In the genomic region with DNA sequence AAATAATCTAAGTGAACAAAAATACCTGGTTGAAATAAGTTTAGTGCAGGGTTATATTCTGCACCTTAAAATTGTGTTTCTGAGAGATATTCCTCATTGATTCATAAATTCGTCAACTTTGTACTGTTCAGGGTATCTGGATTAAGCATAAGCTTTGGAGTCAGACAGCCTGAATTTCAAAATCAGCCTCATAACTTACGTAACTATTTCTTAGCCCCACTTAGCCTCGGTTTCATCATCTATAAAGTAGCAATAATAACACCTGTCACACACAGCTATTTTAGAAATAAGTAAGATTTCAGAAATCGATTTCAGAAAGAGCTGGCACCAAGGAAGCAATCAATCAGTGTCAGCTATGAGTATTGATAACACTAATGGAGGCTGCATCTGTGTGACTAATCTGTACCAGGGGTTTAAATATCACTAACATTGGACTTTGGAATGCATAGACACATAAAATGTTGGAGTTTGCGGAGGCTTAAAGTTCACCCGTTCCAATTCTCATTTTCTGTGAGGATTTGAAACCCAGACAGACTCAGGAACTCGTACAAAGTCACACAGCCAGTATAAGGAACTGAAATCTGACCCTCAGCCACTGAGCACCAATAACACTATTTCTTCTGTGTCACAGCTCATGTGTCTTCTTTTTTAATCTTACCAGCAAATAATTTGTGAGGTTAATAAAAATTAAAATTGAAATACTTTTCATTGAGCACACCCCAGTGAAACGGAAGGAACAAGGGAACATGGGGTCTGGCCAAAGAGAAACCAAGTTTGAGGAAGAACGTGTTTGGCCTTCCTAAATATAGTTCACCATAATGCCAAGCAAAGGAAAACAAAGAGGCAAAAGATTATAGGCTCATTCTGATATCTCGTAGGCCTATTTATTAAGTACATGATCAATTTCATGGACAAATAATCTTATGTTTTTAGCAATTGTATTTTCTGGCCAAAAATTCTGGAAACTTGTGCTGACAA, we compare ENCODE assay signal across 8 cellular contexts.
DNase-seq lines count a peak whose midpoint lies in the region; ATAC-seq, FAIRE-seq and TF ChIP-seq lines count a peak whose summit lies in the region.

No MANE protein-coding gene starts in this region.

- H4K20me1 ChIP-seq in GM12878 (ENCODE audit: control insufficient read depth, insufficient read depth) = no peaks in the 10 kb centered on the region

- no peaks in the 10 kb centered on the region for H3K27me3 Mint-ChIP-seq in chondrocyte (ENCODE audit: low read depth)

- peaks cover 7% of the 10 kb centered on the region for H3K4me1 Mint-ChIP-seq in chondrocyte (ENCODE audit: low read depth)

- intact Hi-C loops in GM12878 (cut with micrococcal nuclease; ENCODE audit: unreplicated experiment) (loop anchor here (1.0 to 10.0 kb wide), 3 partner anchors 48 to 349 kb away; a partner anchor contains a TSS), aorta (cut with DNase I) (no loop called here)

- in situ Hi-C loops in GM13976 (cut with MboI; ENCODE audit: low sequenced_read_pairs, unreplicated experiment) = loop anchor here (10.0 kb wide), 1 partner anchor 89 kb away; no protein-coding TSS in a partner anchor
- in situ Hi-C loops in GM12878 (cut with MboI) = loop anchor here (5.0 to 10.0 kb wide), 3 partner anchors 92 to 349 kb away; a partner anchor contains a TSS

- H3K4me3 ChIP-seq in GM12878 (0 out of 2 replicates have a peak overlapping the region, but pooled peaks have one; percentile 18), aorta (ENCODE audit: low read length in 2 of 2) (no peak overlapping the region)

- H3K4me1 ChIP-seq in GM12878 (ENCODE audit: control insufficient read depth, insufficient read depth, low read length) (peaks cover 41% of the 10 kb centered on the region), aorta (ENCODE audit: control insufficient read depth in 1 of 2, insufficient read depth in 2 of 2, low read length in 2 of 2) (no peaks in the 10 kb centered on the region)

- no peaks in the 10 kb centered on the region for H3K9me3 Mint-ChIP-seq in chondrocyte (ENCODE audit: low read depth)

- RAD21 ChIA-PET in GM12878 (lab: Charles Lee; ENCODE audit: unreplicated experiment) = interaction anchor here (1.2 to 2.2 kb wide), 4 partner anchors 43 to 198 kb away, joined by 4 to 12 read pairs (median 7); no protein-coding TSS in a partner anchor

- TF ChIP-seq EP300 in GM12878 (IDR thresholded peaks at IDR 0.05; ENCODE audit: borderline replicate concordance in 1 of 2, control insufficient read depth in 1 of 2, low read depth in 2 of 2, low read length in 2 of 2) = peak; percentile 21 to 80; a peak in 2 of 4 replicates

- TF ChIP-seq CTCF in GM13976 (IDR thresholded peaks at IDR 0.05; ENCODE audit: borderline replicate concordance, control extremely low read depth, extremely low read depth, insufficient read depth, missing control alignments) (no peak), GM12878 (IDR thresholded peaks at IDR 0.05 in 2 of 3, conservative IDR thresholded peaks at IDR 0.05 in 1 of 3; ENCODE audit: control insufficient read depth in 2 of 3, extremely low read depth in 1 of 3, insufficient read depth in 1 of 3, low read depth in 3 of 3, low read length in 3 of 3) (no peak), chondrocyte (IDR thresholded peaks at IDR 0.05) (no peak)

- peak overlapping the region; percentile 19; the same call in 1 of the 2 replicates for H2AFZ ChIP-seq in GM12878 (ENCODE audit: control insufficient read depth, low read depth, low read length)

- WGBS in GM12878 (ENCODE audit: insufficient coverage, insufficient replicate concordance, low lambda C conversion rate, missing lambda C conversion rate) = under 1% methylated on average over 10 of the region's 10 CpGs
- 69 to 71% methylated on average over 10 of the region's 10 CpGs for WGBS in aorta, 2 donors

- ATAC-seq in GM21423 (IDR thresholded peaks at IDR 0.05; ENCODE audit: unreplicated experiment) = peak; percentile 48
- ATAC-seq in HG03432 (IDR thresholded peaks at IDR 0.05; ENCODE audit: unreplicated experiment) = peak; percentile 60
- ATAC-seq in GM12878 = peak; percentile 80
- ATAC-seq in aorta (ENCODE audit: low FRiP score) = no peak

- H3K9me3 ChIP-seq in GM12878 (replicated peaks; ENCODE audit: control insufficient read depth, insufficient read depth, low read length) (no peaks in the 10 kb centered on the region), aorta (ENCODE audit: control insufficient read depth, low read length) (no peaks in the 10 kb centered on the region)

- no peaks in the 10 kb centered on the region for H3K36me3 ChIP-seq in GM12878 (ENCODE audit: control insufficient read depth in 2 of 2, insufficient read depth in 2 of 2, low read length in 1 of 2)
- no peaks in the 10 kb centered on the region for H3K36me3 ChIP-seq in aorta (ENCODE audit: control insufficient read depth in 1 of 2, insufficient read depth in 2 of 2, low read length in 1 of 2)

- CTCF ChIA-PET in GM12878 (lab: Yijun Ruan, JAX) = interaction anchor here (0.7 to 1.1 kb wide), 2 partner anchors 44 to 201 kb away, joined by 3 read pairs; no protein-coding TSS in a partner anchor

- H3K27ac ChIP-seq in GM12878 (ENCODE audit: control insufficient read depth, insufficient read depth) = peak overlapping the region; percentile 67
- H3K27ac ChIP-seq in aorta (ENCODE audit: low read depth in 1 of 2, low read length in 2 of 2) = no peak overlapping the region

- peak; percentile 6 for DNase-seq in GM13976 (ENCODE audit: low spot score)
- DNase-seq in GM12878 (ENCODE audit: low read depth, low spot score) = peak; percentile 57
- no peak for DNase-seq in NCI-H1105 treated with DMSO at 0.1 percent for 48 hours (lab: John Stamatoyannopoulos, UW)
- DNase-seq in aorta = no peak
- no peak for DNase-seq in chondrocyte (ENCODE audit: low spot score)
- DNase-seq in mesenteric fat pad (ENCODE audit: low spot score) = no peak

- H3K4me3 Mint-ChIP-seq in chondrocyte (ENCODE audit: unreplicated experiment) = no peak overlapping the region

- TF ChIP-seq POLR2A in GM12878 (IDR thresholded peaks at IDR 0.05; ENCODE audit: low read depth, low read length) = no peak

- no peaks in the 10 kb centered on the region for H3K36me3 Mint-ChIP-seq in chondrocyte (ENCODE audit: low read depth)

- no TSS peak for BruUV-seq in GM12878 (replicated peaks; lab: Mats Ljungman, UMichigan)

- H3K27me3 ChIP-seq in GM12878 (replicated peaks in 1 of 2; ENCODE audit: control insufficient read depth in 2 of 2, insufficient read depth in 2 of 2, low read length in 1 of 2) = no peaks in the 10 kb centered on the region
- no peaks in the 10 kb centered on the region for H3K27me3 ChIP-seq in aorta (ENCODE audit: control insufficient read depth in 1 of 2, insufficient read depth in 2 of 2, low read length in 1 of 2)

- no peaks in the 10 kb centered on the region for H3K79me2 ChIP-seq in GM12878 (ENCODE audit: control insufficient read depth, insufficient read depth, low read length)

- no peak overlapping the region for H3K27ac Mint-ChIP-seq in chondrocyte (ENCODE audit: unreplicated experiment)

- H3K4me2 ChIP-seq in GM12878 (ENCODE audit: control insufficient read depth, insufficient read depth) = peak overlapping the region; percentile 91

- SMC1A ChIA-PET in GM12878 (lab: Charles Lee; ENCODE audit: uncharacterized antibody, unreplicated experiment) = interaction anchor here (0.6 to 5.0 kb wide), 13 partner anchors 9 to 201 kb away, joined by 3 to 32 read pairs (median 4); no protein-coding TSS in a partner anchor

- H3K9ac ChIP-seq in GM12878 (ENCODE audit: control insufficient read depth, insufficient read depth, low read length) = peak overlapping the region; percentile 12; the same call in 1 of the 2 replicates

- POLR2A ChIA-PET in GM12878 (lab: Charles Lee) = interaction anchor here (1.1 to 2.4 kb wide), 3 partner anchors 10 to 109 kb away, joined by 3 to 10 read pairs (median 3); no protein-coding TSS in a partner anchor

- no peak for FAIRE-seq in GM12878 (lab: Jason Lieb, UNC)

- TF ChIP-seq RAD21 in GM12878 (IDR thresholded peaks at IDR 0.05; ENCODE audit: insufficient read depth, low read depth, low read length) = no peak

TF ChIP-seq in GM12878, 131 proteins besides CTCF, POLR2A, EP300 and RAD21 (continues in another document):
- TF ChIP-seq, protein P1, sequence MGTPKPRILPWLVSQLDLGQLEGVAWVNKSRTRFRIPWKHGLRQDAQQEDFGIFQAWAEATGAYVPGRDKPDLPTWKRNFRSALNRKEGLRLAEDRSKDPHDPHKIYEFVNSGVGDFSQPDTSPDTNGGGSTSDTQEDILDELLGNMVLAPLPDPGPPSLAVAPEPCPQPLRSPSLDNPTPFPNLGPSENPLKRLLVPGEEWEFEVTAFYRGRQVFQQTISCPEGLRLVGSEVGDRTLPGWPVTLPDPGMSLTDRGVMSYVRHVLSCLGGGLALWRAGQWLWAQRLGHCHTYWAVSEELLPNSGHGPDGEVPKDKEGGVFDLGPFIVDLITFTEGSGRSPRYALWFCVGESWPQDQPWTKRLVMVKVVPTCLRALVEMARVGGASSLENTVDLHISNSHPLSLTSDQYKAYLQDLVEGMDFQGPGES (IDR thresholded peaks at IDR 0.05) = no peak
- 0 out of 2 replicates have a peak, but pooled peaks have one; percentile 16 for TF ChIP-seq ATF7 (IDR thresholded peaks at IDR 0.05; ENCODE audit: low read depth)
- TF ChIP-seq SMC3 (IDR thresholded peaks at IDR 0.05; ENCODE audit: borderline replicate concordance, low read length) = no peak
- no peak for TF ChIP-seq SREBF2 (IDR thresholded peaks at IDR 0.05; ENCODE audit: low read length)
- TF ChIP-seq, protein P2, sequence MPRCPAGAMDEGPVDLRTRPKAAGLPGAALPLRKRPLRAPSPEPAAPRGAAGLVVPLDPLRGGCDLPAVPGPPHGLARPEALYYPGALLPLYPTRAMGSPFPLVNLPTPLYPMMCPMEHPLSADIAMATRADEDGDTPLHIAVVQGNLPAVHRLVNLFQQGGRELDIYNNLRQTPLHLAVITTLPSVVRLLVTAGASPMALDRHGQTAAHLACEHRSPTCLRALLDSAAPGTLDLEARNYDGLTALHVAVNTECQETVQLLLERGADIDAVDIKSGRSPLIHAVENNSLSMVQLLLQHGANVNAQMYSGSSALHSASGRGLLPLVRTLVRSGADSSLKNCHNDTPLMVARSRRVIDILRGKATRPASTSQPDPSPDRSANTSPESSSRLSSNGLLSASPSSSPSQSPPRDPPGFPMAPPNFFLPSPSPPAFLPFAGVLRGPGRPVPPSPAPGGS (IDR thresholded peaks at IDR 0.05; ENCODE audit: borderline replicate concordance, insufficient read depth, low read depth, low read length, poor library complexity, severe bottlenecking) = no peak
- TF ChIP-seq KLF5 (IDR thresholded peaks at IDR 0.05; ENCODE audit: partially characterized antibody) = no peak
- TF ChIP-seq SP1 (IDR thresholded peaks at IDR 0.05; ENCODE audit: low read depth, low read length) = no peak

Comparison
In these comparisons a context has a peak if more than half of its experiments do, and no peak if none do; other contexts are left out.
1. DNase-seq: peak in GM13976 (single experiment) and GM12878 (single experiment); none in NCI-H1105 treated with DMSO at 0.1 percent for 48 hours (single experiment), aorta (0 of 2), chondrocyte (single experiment) and mesenteric fat pad (single experiment).